21 cellular contexts compared by ENCODE assay signal in the genomic region with DNA sequence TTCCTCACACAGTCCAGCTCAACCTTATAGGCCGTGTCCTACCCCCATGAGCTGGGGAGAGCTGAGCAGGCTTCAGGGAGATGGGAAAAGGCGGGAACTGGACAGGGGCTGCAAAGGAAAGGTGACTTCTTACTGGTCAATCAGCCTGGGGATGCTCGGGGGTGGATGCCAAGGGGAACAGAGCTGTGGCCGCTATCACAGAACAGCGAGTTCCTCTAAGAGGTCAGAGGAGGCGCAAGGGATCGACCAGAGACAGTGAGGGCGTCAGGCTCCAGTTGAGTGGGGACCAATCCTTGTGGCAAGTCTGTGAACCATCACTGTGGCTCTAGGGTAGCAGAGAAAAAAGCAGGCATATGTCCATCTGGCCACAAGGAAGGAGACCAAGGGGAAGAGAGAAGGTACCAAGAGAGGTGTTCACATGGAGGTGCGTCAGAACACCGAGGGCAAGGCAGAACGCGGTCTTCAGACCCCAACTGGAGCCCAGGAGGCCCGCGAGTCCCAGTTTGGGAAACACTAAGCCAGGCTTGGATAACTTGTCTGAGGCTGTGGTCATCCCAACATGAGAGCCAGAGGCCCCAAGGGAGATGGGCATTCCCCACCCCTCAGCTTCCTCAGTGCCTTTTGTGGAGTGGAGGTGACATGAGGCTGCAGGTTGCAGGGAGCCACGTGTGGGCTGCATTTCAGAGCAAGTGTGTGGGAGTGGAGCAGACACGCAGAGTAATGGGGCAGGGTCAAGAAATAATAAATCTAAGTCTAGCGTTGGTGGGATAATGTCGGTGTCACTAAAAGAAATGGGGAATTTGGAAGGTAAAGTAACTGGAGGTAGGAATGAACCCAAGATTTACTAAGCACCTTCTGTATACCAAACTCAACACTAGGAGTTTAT. TPM values are rescaled to one million over a fixed set of nuclear protein-coding genes. Genes with fewer than 3 reads are reported as not detected.
"Had no signal": no experiment of that assay in that cellular context is flagged by ENCODE, and none has a peak within 500 bp of the region (broad histone marks: within the 10 kb centered on the region; RNA-seq: fewer than 3 reads in every experiment).

No MANE protein-coding gene starts in this region.

- H3K27ac Mint-ChIP-seq: activated B cell treated with CpG ODN at 0.5 μM for 24 hours; activated naive CD4-positive, alpha-beta T cell treated with anti-CD3 and anti-CD28 coated beads for 36 hours; naive B cell; neural progenitor cell; stimulated activated naive B cell treated with anti-CD40 and anti-IgM and Interleukin-4, amounts not matched to agents 10 μg/mL and 1 μg/mL and 100 μg/mL, for 72 hours had no signal

- H3K9me3 Mint-ChIP-seq: activated B cell treated with CpG ODN at 0.5 μM for 24 hours; activated naive CD4-positive, alpha-beta T cell treated with anti-CD3 and anti-CD28 coated beads for 36 hours; naive B cell; neural progenitor cell; stimulated activated naive B cell treated with anti-CD40 and anti-IgM and Interleukin-4, amounts not matched to agents 10 μg/mL and 1 μg/mL and 100 μg/mL, for 72 hours had no signal

- H3K4me1 ChIP-seq: adrenal gland, pancreas, uterus had no signal

- H3K27me3 ChIP-seq: adrenal gland, neural progenitor cell, thyroid gland, uterus had no signal

- H3K4me1 Mint-ChIP-seq: activated B cell treated with CpG ODN at 0.5 μM for 24 hours had no signal

- DNase-seq: activated B cell treated with CpG ODN at 0.5 μM for 24 hours; activated CD4-positive, alpha-beta T cell treated with anti-CD3 and anti-CD28 coated beads, Interleukin-2, amount 50 U/mL, for 1 hour; activated CD8-positive, alpha-beta memory T cell treated with anti-CD3 and anti-CD28 coated beads for 24 hours; activated naive CD4-positive, alpha-beta T cell treated with anti-CD3 and anti-CD28 coated beads for 36 hours; cortex of kidney; effector CD4-positive, alpha-beta T cell; esophagus squamous epithelium; naive B cell; stimulated activated CD4-positive, alpha-beta T cell treated with anti-CD3 and anti-CD28 coated beads, Interleukin-2, amount 100 ng/mL, for 48 hours; stimulated activated naive B cell treated with anti-CD40 and anti-IgM and Interleukin-4, amounts not matched to agents 10 μg/mL and 1 μg/mL and 100 μg/mL, for 72 hours; thyroid gland had no signal

- H3K36me3 ChIP-seq: adrenal gland, cardiac muscle cell, neural progenitor cell, pancreas, thyroid gland, uterus had no signal

- H3K4me3 ChIP-seq: adrenal gland, cardiac muscle cell, esophagus squamous epithelium, neural progenitor cell, pancreas, thyroid gland, uterus had no signal

- ATAC-seq: pancreas; stimulated activated naive B cell treated with anti-CD40 and anti-IgM and Interleukin-4, amounts not matched to agents 10 μg/mL and 1 μg/mL and 100 μg/mL, for 72 hours had no signal

- H3K27ac ChIP-seq: adrenal gland, cardiac muscle cell, esophagus squamous epithelium, neural progenitor cell, pancreas, thyroid gland, uterus had no signal

- H3K36me3 Mint-ChIP-seq: naive B cell; neural progenitor cell; stimulated activated naive B cell treated with anti-CD40 and anti-IgM and Interleukin-4, amounts not matched to agents 10 μg/mL and 1 μg/mL and 100 μg/mL, for 72 hours had no signal

- H3K4me3 Mint-ChIP-seq: activated B cell treated with CpG ODN at 0.5 μM for 24 hours; activated naive CD4-positive, alpha-beta T cell treated with anti-CD3 and anti-CD28 coated beads for 36 hours; naive B cell; neural progenitor cell; stimulated activated naive B cell treated with anti-CD40 and anti-IgM and Interleukin-4, amounts not matched to agents 10 μg/mL and 1 μg/mL and 100 μg/mL, for 72 hours had no signal

- H3K9me3 ChIP-seq: adrenal gland, esophagus squamous epithelium, pancreas, thyroid gland, uterus had no signal

RNA-seq across cellular contexts. Expression of gene F10, which starts 3.9 kb away (rescaled TPM):
- total RNA-seq: activated B cell treated with CpG ODN at 0.5 μM for 24 hours; activated naive CD4-positive, alpha-beta T cell treated with anti-CD3 and anti-CD28 coated beads for 36 hours; endothelial cell of umbilical vein; mononuclear cell; T-helper 2 cell treated with Interferon-gamma antibody and Interleukin-4, amounts not matched to agents 100 ng/mL and 5 ng/mL, for 36 hours had no signal

RNA-seq across cellular contexts. Expression of gene F7, which starts 20.9 kb away (rescaled TPM):
- total RNA-seq: activated B cell treated with CpG ODN at 0.5 μM for 24 hours; endothelial cell of umbilical vein; esophagus squamous epithelium; fibroblast of villous mesenchyme; lung microvascular endothelial cell; T-helper 2 cell treated with Interferon-gamma antibody and Interleukin-4, amounts not matched to agents 100 ng/mL and 5 ng/mL, for 36 hours; thyroid gland had no signal
- polyA plus RNA-seq: cardiac muscle cell, endothelial cell of umbilical vein had no signal

RNA-seq across cellular contexts. Expression of gene PROZ, which starts 31.9 kb away (rescaled TPM):
- total RNA-seq: activated B cell treated with CpG ODN at 0.5 μM for 24 hours; activated naive CD4-positive, alpha-beta T cell treated with anti-CD3 and anti-CD28 coated beads for 36 hours; adrenal gland; cardiac muscle cell; endothelial cell of umbilical vein; esophagus squamous epithelium; pancreas; thyroid gland; uterus had no signal
- polyA plus RNA-seq: adrenal gland, endothelial cell of umbilical vein had no signal
